ENCODE assay signal across 18 cellular contexts in genomic region chr16:75097191-75097761, GRCh38. TPM values are rescaled to one million over a fixed set of nuclear protein-coding genes. Genes with fewer than 3 reads are reported as not detected.
DNase-seq lines count a peak whose midpoint lies in the region; ATAC-seq and TF ChIP-seq lines count a peak whose summit lies in the region.
"Had no signal": no experiment of that assay in that cellular context is flagged by ENCODE, and none has a peak within 500 bp of the region (broad histone marks: within the 10 kb centered on the region; RNA-seq: fewer than 3 reads in every experiment).

No MANE protein-coding gene starts in this region.

- H3K27me3 Mint-ChIP-seq in activated CD8-positive, alpha-beta T cell treated with anti-CD3 and anti-CD28 coated beads for 36 hours: no peaks in the 10 kb centered on the region
- H3K27me3 Mint-ChIP-seq in activated CD8-positive, alpha-beta T cell treated with anti-CD3 and anti-CD28 coated beads, Interleukin-2, amount 10 ng/mL, durations not matched to agents 7 days and 5 days (ENCODE audit: low read depth): no peaks in the 10 kb centered on the region
- H3K27me3 Mint-ChIP-seq: dendritic cell treated with granulocyte-macrophage colony-stimulating factor and Interleukin-4, amounts not matched to agents 40 ng/mL and 50 ng/mL, for 4 days had no signal

- H3K9me3 ChIP-seq in Loucy (ENCODE audit: insufficient read depth, low read depth, low read length) (no peaks in the 10 kb centered on the region), esophagus squamous epithelium (no peaks in the 10 kb centered on the region)
- H3K9me3 ChIP-seq: Peyer's patch, thoracic aorta had no signal

- H3K27ac ChIP-seq in esophagus squamous epithelium: peak overlapping the region; percentile 54 to 82 (median 69)
- H3K27ac ChIP-seq in skin epidermis: peak overlapping the region in 19 of 21 experiments; percentile 35 to 89 (median 76)

- WGBS in esophagus squamous epithelium, 2 donors: 79 to 80% methylated on average over 8 of the region's 10 CpGs

- H3K79me2 ChIP-seq in Loucy (ENCODE audit: insufficient read depth, low read length): peaks cover 98% of the 10 kb centered on the region

- no peaks in the 10 kb centered on the region for H3K9me2 ChIP-seq in Loucy (replicated peaks; ENCODE audit: low read depth, low read length)

- H3K9me3 Mint-ChIP-seq in activated CD8-positive, alpha-beta T cell treated with anti-CD3 and anti-CD28 coated beads for 36 hours: no peaks in the 10 kb centered on the region
- H3K9me3 Mint-ChIP-seq in activated CD8-positive, alpha-beta T cell treated with anti-CD3 and anti-CD28 coated beads, Interleukin-2, amount 10 ng/mL, durations not matched to agents 7 days and 5 days (ENCODE audit: insufficient read depth): no peaks in the 10 kb centered on the region
- H3K9me3 Mint-ChIP-seq: dendritic cell treated with granulocyte-macrophage colony-stimulating factor and Interleukin-4, amounts not matched to agents 40 ng/mL and 50 ng/mL, for 4 days; naive B cell had no signal

- H3K27me3 ChIP-seq in Loucy (ENCODE audit: insufficient read depth, low read length, poor library complexity, severe bottlenecking) (no peaks in the 10 kb centered on the region), esophagus squamous epithelium (no peaks in the 10 kb centered on the region)
- H3K27me3 ChIP-seq: Peyer's patch had no signal

- peaks cover 56% of the 10 kb centered on the region for H3K4me1 ChIP-seq in Loucy (ENCODE audit: insufficient read depth, low read length, poor library complexity, severe bottlenecking)
- peaks cover 43 to 71% (median 47%) of the 10 kb centered on the region in 3 donors for H3K4me1 ChIP-seq in esophagus squamous epithelium

- CTCF ChIA-PET in activated CD8-positive, alpha-beta T cell treated with anti-CD3 and anti-CD28 coated beads for 36 hours (lab: Charles Lee): interaction anchor here (0.9 to 7.6 kb wide), 2 partner anchors 14 to 22 kb away, joined by 3 to 50 read pairs; no protein-coding TSS in a partner anchor
- CTCF ChIA-PET in activated CD8-positive, alpha-beta T cell treated with anti-CD3 and anti-CD28 coated beads, Interleukin-2, amount 10 ng/mL, durations not matched to agents 7 days and 5 days (lab: Charles Lee): interaction anchor here (0.7 to 7.3 kb wide), 9 partner anchors 12 to 368 kb away, joined by 3 to 87 read pairs (median 3); partner anchors contain the start of genes TMEM170A and ZNRF1

- no peak overlapping the region for H3K4me3 Mint-ChIP-seq in activated CD8-positive, alpha-beta T cell treated with anti-CD3 and anti-CD28 coated beads for 36 hours
- no peak overlapping the region for H3K4me3 Mint-ChIP-seq in activated CD8-positive, alpha-beta T cell treated with anti-CD3 and anti-CD28 coated beads, Interleukin-2, amount 10 ng/mL, durations not matched to agents 7 days and 5 days
- H3K4me3 Mint-ChIP-seq: dendritic cell treated with granulocyte-macrophage colony-stimulating factor and Interleukin-4, amounts not matched to agents 40 ng/mL and 50 ng/mL, for 4 days; naive B cell had no signal

- POLR2A ChIA-PET in activated CD8-positive, alpha-beta T cell treated with anti-CD3 and anti-CD28 coated beads for 36 hours (lab: Charles Lee): interaction anchor here (1.0 to 3.4 kb wide), 4 partner anchors 12 to 113 kb away, joined by 3 to 20 read pairs (median 3); no protein-coding TSS in a partner anchor
- POLR2A ChIA-PET in activated CD8-positive, alpha-beta T cell treated with anti-CD3 and anti-CD28 coated beads, Interleukin-2, amount 10 ng/mL, durations not matched to agents 7 days and 5 days (lab: Charles Lee): no interaction called here

- H3K4me2 ChIP-seq in Loucy (ENCODE audit: low read depth, low read length, poor library complexity, severe bottlenecking): no peak overlapping the region

- H3K9ac ChIP-seq in Loucy (ENCODE audit: low read depth, low read length, poor library complexity, severe bottlenecking): peak overlapping the region; percentile 80

- peaks cover 54% of the 10 kb centered on the region for H3K4me1 Mint-ChIP-seq in activated CD8-positive, alpha-beta T cell treated with anti-CD3 and anti-CD28 coated beads for 36 hours (ENCODE audit: low read depth)
- peaks cover 41% of the 10 kb centered on the region for H3K4me1 Mint-ChIP-seq in activated CD8-positive, alpha-beta T cell treated with anti-CD3 and anti-CD28 coated beads, Interleukin-2, amount 10 ng/mL, durations not matched to agents 7 days and 5 days (ENCODE audit: low read depth)

- no peak for TF ChIP-seq CTCF in activated CD8-positive, alpha-beta T cell treated with anti-CD3 and anti-CD28 coated beads for 36 hours (IDR thresholded peaks at IDR 0.05)
- TF ChIP-seq CTCF in Loucy (conservative IDR thresholded peaks at IDR 0.05; ENCODE audit: low read length): no peak
- no peak for TF ChIP-seq CTCF in esophagus squamous epithelium (IDR thresholded peaks at IDR 0.05)

- H3K4me3 ChIP-seq in Loucy (ENCODE audit: low read length, poor library complexity, severe bottlenecking) (no peak overlapping the region), esophagus squamous epithelium (no peak overlapping the region), skin epidermis (no peak overlapping the region)
- H3K4me3 ChIP-seq: Peyer's patch, thoracic aorta had no signal

- H4K20me1 ChIP-seq in Loucy (ENCODE audit: insufficient read depth, low read length, poor library complexity, severe bottlenecking): peaks cover 68% of the 10 kb centered on the region

- H3K36me3 Mint-ChIP-seq in activated CD8-positive, alpha-beta T cell treated with anti-CD3 and anti-CD28 coated beads for 36 hours (ENCODE audit: low read depth): no peaks in the 10 kb centered on the region
- H3K36me3 Mint-ChIP-seq in activated CD8-positive, alpha-beta T cell treated with anti-CD3 and anti-CD28 coated beads, Interleukin-2, amount 10 ng/mL, durations not matched to agents 7 days and 5 days (ENCODE audit: low read depth): no peaks in the 10 kb centered on the region
- H3K36me3 Mint-ChIP-seq: naive B cell had no signal

- H2AFZ ChIP-seq in Loucy (ENCODE audit: low read length): no peak overlapping the region

- H3K36me3 ChIP-seq in Loucy (ENCODE audit: insufficient read depth, low read length) (peaks cover 65% of the 10 kb centered on the region; the same call in 1 of the 2 replicates), esophagus squamous epithelium (peaks cover 0 to 26% (median 0%) of the 10 kb centered on the region in 3 donors)
- H3K36me3 ChIP-seq: thoracic aorta had no signal

- intact Hi-C loops in activated CD8-positive, alpha-beta T cell treated with anti-CD3 and anti-CD28 coated beads for 36 hours (cut with micrococcal nuclease): loop anchor here (5.0 kb wide), 1 partner anchor 40 kb away; no protein-coding TSS in a partner anchor
- intact Hi-C loops in esophagus squamous epithelium (cut with DNase I): no loop called here

- ATAC-seq in activated CD8-positive, alpha-beta T cell treated with anti-CD3 and anti-CD28 coated beads for 36 hours: no peak
- ATAC-seq in activated CD8-positive, alpha-beta T cell treated with anti-CD3 and anti-CD28 coated beads, Interleukin-2, amount 10 ng/mL, durations not matched to agents 7 days and 5 days: no peak
- no peak for ATAC-seq in GM18498 (IDR thresholded peaks at IDR 0.05; ENCODE audit: unreplicated experiment)
- ATAC-seq: left lobe of liver had no signal

- peaks cover 6% of the 10 kb centered on the region; the same call in 1 of the 2 replicates for H3F3A ChIP-seq in Loucy (ENCODE audit: low read depth)

- no peak for DNase-seq in activated CD8-positive, alpha-beta T cell treated with anti-CD3 and anti-CD28 coated beads for 36 hours
- DNase-seq in activated CD8-positive, alpha-beta T cell treated with anti-CD3 and anti-CD28 coated beads, Interleukin-2, amount 10 ng/mL, durations not matched to agents 7 days and 5 days: no peak
- DNase-seq in esophagus squamous epithelium (lab: John Stamatoyannopoulos, UW): no peak
- no peak for DNase-seq in nucleus accumbens (lab: John Stamatoyannopoulos, UW)
- DNase-seq in retina: no peak
- DNase-seq: GOT3, naive B cell, NCI-H2081, NCI-H526 treated with DMSO at 0.1 percent for 48 hours, Peyer's patch, SW 1271 had no signal

- H3K27ac Mint-ChIP-seq in activated CD8-positive, alpha-beta T cell treated with anti-CD3 and anti-CD28 coated beads for 36 hours: peak overlapping the region; percentile 71
- no peak overlapping the region for H3K27ac Mint-ChIP-seq in activated CD8-positive, alpha-beta T cell treated with anti-CD3 and anti-CD28 coated beads, Interleukin-2, amount 10 ng/mL, durations not matched to agents 7 days and 5 days
- H3K27ac Mint-ChIP-seq: dendritic cell treated with granulocyte-macrophage colony-stimulating factor and Interleukin-4, amounts not matched to agents 40 ng/mL and 50 ng/mL, for 4 days; naive B cell had no signal

- TF ChIP-seq POLR2A in esophagus squamous epithelium (IDR thresholded peaks at IDR 0.05): no peak

RNA-seq across cellular contexts. Expression of gene LDHD, which starts 19.3 kb away (rescaled TPM):
- total RNA-seq in activated CD8-positive, alpha-beta T cell treated with anti-CD3 and anti-CD28 coated beads for 36 hours: not detected
- under 1 TPM in 1 of 2 experiments, not detected in 1; 0.13 TPM for total RNA-seq in activated CD8-positive, alpha-beta T cell treated with anti-CD3 and anti-CD28 coated beads, Interleukin-2, amount 10 ng/mL, durations not matched to agents 7 days and 5 days
- total RNA-seq in esophagus squamous epithelium: 10 to 100 TPM in 2 of 4 donors, 1 to 10 TPM in 2; 3.3 to 20.4 (median 10.4) TPM
- total RNA-seq: astrocyte had no signal

RNA-seq across cellular contexts. Expression of gene ZFP1, which starts 51.0 kb away (rescaled TPM):
- 10 to 100 TPM; 19.8 to 23.9 TPM for total RNA-seq in activated CD8-positive, alpha-beta T cell treated with anti-CD3 and anti-CD28 coated beads for 36 hours
- total RNA-seq in activated CD8-positive, alpha-beta T cell treated with anti-CD3 and anti-CD28 coated beads, Interleukin-2, amount 10 ng/mL, durations not matched to agents 7 days and 5 days: 10 to 100 TPM; 18.3 to 19.5 TPM
- 1 to 10 TPM; 3.1 to 9.1 (median 5.7) TPM for total RNA-seq in esophagus squamous epithelium
